21 cellular contexts compared by ENCODE assay signal in genomic region chr2:118943286-118943685, GRCh38. TPM values are rescaled to one million over a fixed set of nuclear protein-coding genes. Genes with fewer than 3 reads are reported as not detected.
"Had no signal": no experiment of that assay in that cellular context is flagged by ENCODE, and none has a peak within 500 bp of the region (broad histone marks: within the 10 kb centered on the region; RNA-seq: fewer than 3 reads in every experiment).

No MANE protein-coding gene starts in this region.

- H3K27me3 ChIP-seq: sigmoid colon, tibial nerve, uterus had no signal

- FAIRE-seq: pancreas, small intestine had no signal

- H3K4me1 ChIP-seq: pancreas, prostate gland, sigmoid colon, tibial nerve, uterus had no signal

- H3K4me3 ChIP-seq: pancreas, prostate gland, sigmoid colon, spleen, tibial nerve, uterus had no signal

- H3K9me3 ChIP-seq: heart left ventricle, left lung, pancreas, prostate gland, sigmoid colon, spleen, tibial nerve, uterus had no signal

- H3K36me3 ChIP-seq: heart left ventricle, left lung, pancreas, prostate gland, sigmoid colon, spleen, tibial nerve, uterus had no signal

- H3K27ac ChIP-seq: heart left ventricle, pancreas, prostate gland, sigmoid colon, spleen, tibial nerve, uterus had no signal

- ATAC-seq: heart left ventricle; left lung; naive thymus-derived CD8-positive, alpha-beta T cell; pancreas; right cardiac atrium; stimulated activated effector memory CD8-positive, alpha-beta T cell treated with anti-CD3 and anti-CD28 coated beads, Interleukin-12 subunit alpha, Interleukin-12 subunit beta, amount 100 ng/mL, for 72 hours had no signal

- DNase-seq: heart left ventricle; islet precursor cell; left lung; midbrain; naive thymus-derived CD8-positive, alpha-beta T cell; nucleus accumbens; pancreas; posterior cingulate gyrus; retina; right cardiac atrium; sigmoid colon; small intestine; spleen; stimulated activated CD4-positive, alpha-beta T cell treated with anti-CD3 and anti-CD28 coated beads, Interleukin-4, amount 100 ng/mL, for 24 hours; stimulated activated naive CD4-positive, alpha-beta T cell; uterus had no signal

RNA-seq across cellular contexts. Expression of gene MARCO, which starts 1.3 kb away (rescaled TPM):
- total RNA-seq: lung microvascular endothelial cell; naive thymus-derived CD8-positive, alpha-beta T cell; osteoblast had no signal
